In genomic region chr1:155940531-155940992, GRCh38 we compare ENCODE assay signal across 1 cellular context.
TF ChIP-seq lines count a peak whose summit lies in the region.

No MANE protein-coding gene starts in this region.

TF ChIP-seq in HepG2, 621 proteins besides CTCF, POLR2A, EP300 and RAD21 (continued from another document and continues in another):
- TF ChIP-seq SMARCC2 (IDR thresholded peaks at IDR 0.05) (no peak), GRHL1 (CRISPR knock-in tag; conservative IDR thresholded peaks at IDR 0.05) (no peak), CSRNP2 (CRISPR knock-in tag; conservative IDR thresholded peaks at IDR 0.05; ENCODE audit: low read depth) (no peak), HNF1B (CRISPR knock-in tag; IDR thresholded peaks at IDR 0.05) (no peak; the same call in 1 of the 2 replicates), ZNF574 (CRISPR knock-in tag; IDR thresholded peaks at IDR 0.05) (peak; percentile 38), ZNF512 (CRISPR knock-in tag; IDR thresholded peaks at IDR 0.05) (no peak), SMYD3 (CRISPR knock-in tag; IDR thresholded peaks at IDR 0.05) (0 out of 2 replicates have a peak, but pooled peaks have one; percentile 28), ZNF850 (CRISPR knock-in tag; conservative IDR thresholded peaks at IDR 0.05) (no peak), DPF2 (CRISPR knock-in tag; IDR thresholded peaks at IDR 0.05; ENCODE audit: borderline replicate concordance, low read depth) (no peak; the same call in 1 of the 2 replicates), SCMH1 (CRISPR knock-in tag; IDR thresholded peaks at IDR 0.05; ENCODE audit: borderline replicate concordance) (no peak), KDM6A (CRISPR knock-in tag; IDR thresholded peaks at IDR 0.05; ENCODE audit: low read depth) (0 out of 2 replicates have a peak, but pooled peaks have one; percentile 5), ZNF362 (CRISPR knock-in tag; IDR thresholded peaks at IDR 0.05; ENCODE audit: borderline replicate concordance) (peak; percentile 87), MYC (CRISPR knock-in tag; IDR thresholded peaks at IDR 0.05; ENCODE audit: borderline replicate concordance) (no peak), FOXP4 (CRISPR knock-in tag; IDR thresholded peaks at IDR 0.05) (peak; percentile 65; the same call in 1 of the 2 replicates), HNRNPH1 (optimal IDR thresholded peaks at IDR 0.05; ENCODE audit: low read depth, low read length) (no peak), ZNF276 (CRISPR knock-in tag; IDR thresholded peaks at IDR 0.05; ENCODE audit: low read depth) (0 out of 2 replicates have a peak, but pooled peaks have one; percentile 7), ZNF549 (CRISPR knock-in tag; IDR thresholded peaks at IDR 0.05) (no peak), ZNF784 (CRISPR knock-in tag; IDR thresholded peaks at IDR 0.05; ENCODE audit: borderline replicate concordance) (no peak; the same call in 1 of the 2 replicates), RFX5 (IDR thresholded peaks at IDR 0.05; ENCODE audit: low read depth, low read length) (no peak), RBFOX2 (IDR thresholded peaks at IDR 0.05; ENCODE audit: low read depth, low read length) (peak; percentile 84), TFDP2 (CRISPR knock-in tag; IDR thresholded peaks at IDR 0.05) (peak; percentile 80), THAP9 (CRISPR knock-in tag; IDR thresholded peaks at IDR 0.05; ENCODE audit: borderline replicate concordance) (no peak; the same call in 1 of the 2 replicates), ZXDC (CRISPR knock-in tag; IDR thresholded peaks at IDR 0.05) (no peak)
